Comparison of ENCODE assay signal across 9 cellular contexts in genomic region chr12:16310934-16311333, GRCh38. TPM values are rescaled to one million over a fixed set of nuclear protein-coding genes. Genes with fewer than 3 reads are reported as not detected.
"Had no signal": no experiment of that assay in that cellular context is flagged by ENCODE, and none has a peak within 500 bp of the region (broad histone marks: within the 10 kb centered on the region; RNA-seq: fewer than 3 reads in every experiment).

No MANE protein-coding gene starts in this region.

- ATAC-seq: GM12878 had no signal

- H3K4me3 ChIP-seq: GM12878 had no signal

- DNase-seq: GDM1, GF-D8 had no signal

- FAIRE-seq: G401.6, GM12878, GM12891, GM12892, GM18507, GM19239 had no signal

RNA-seq across cellular contexts. Expression of gene SLC15A5, which starts 33.4 kb away (rescaled TPM):
- total RNA-seq: G401, GM12878 had no signal
- polyA plus RNA-seq: GM12878 had no signal

RNA-seq across cellular contexts. Expression of gene MGST1, which starts 36.5 kb away (rescaled TPM):
- total RNA-seq: G401 had no signal
